ENCODE assay signal across 8 cellular contexts in the genomic region with DNA sequence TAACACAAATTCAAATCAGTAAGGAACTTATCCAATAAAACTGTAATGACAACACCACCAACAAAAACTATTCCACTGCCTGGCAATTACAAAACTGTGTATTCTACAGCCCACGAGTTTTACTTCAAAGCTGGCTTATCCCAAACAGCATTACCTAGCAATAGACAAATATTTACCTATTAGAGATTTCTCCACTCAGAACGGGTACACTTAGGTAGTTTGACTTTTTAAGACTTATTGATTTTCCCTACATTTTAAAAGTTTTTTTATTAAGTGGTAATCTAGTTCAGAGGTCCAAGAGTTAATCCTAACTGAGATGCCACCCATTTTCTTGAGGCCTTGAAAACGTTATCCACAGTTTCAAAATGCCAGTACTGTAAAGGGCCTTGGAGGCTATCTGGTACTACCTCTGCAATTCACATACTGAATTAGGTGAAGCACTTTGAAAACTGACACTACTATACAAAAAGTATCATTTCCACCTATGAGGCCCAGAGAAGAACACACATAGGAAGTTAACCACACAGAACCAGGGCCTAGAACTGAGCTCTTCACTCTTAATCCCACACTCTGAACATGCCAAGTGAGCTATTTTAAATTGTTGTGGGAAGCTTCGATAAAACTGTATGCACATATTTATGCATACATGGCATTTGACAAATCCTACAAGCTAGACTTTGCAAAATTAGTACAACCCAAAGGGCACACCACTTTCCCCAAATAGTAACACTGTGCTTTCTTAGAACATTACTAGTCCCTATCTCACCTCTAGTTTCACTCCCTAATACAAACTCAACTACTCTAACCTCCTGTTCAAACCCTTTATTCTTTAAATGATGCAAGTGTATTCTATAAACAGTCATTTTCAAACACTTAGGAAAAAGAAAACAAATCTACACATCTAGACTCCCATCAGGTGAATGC. TPM values are rescaled to one million over a fixed set of nuclear protein-coding genes. Genes with fewer than 3 reads are reported as not detected.
DNase-seq lines count a peak whose midpoint lies in the region; ATAC-seq, FAIRE-seq and TF ChIP-seq lines count a peak whose summit lies in the region.

No MANE protein-coding gene starts in this region.

- no peak overlapping the region for H2BK120ac ChIP-seq in neuronal stem cell (ENCODE audit: low read depth, low read length)

- TF ChIP-seq POLR2A in heart left ventricle (IDR thresholded peaks at IDR 0.05): no peak

- H3K27me3 ChIP-seq in heart left ventricle: no peaks in the 10 kb centered on the region
- H3K27me3 ChIP-seq in astrocyte (ENCODE audit: insufficient read depth, low read length): no peaks in the 10 kb centered on the region
- H3K27me3 ChIP-seq in WERI-Rb-1 (ENCODE audit: insufficient read depth, low read depth, severe bottlenecking): no peaks in the 10 kb centered on the region
- H3K27me3 ChIP-seq in neuronal stem cell (ENCODE audit: control insufficient read depth in 3 of 3, insufficient read depth in 3 of 3, low read depth in 1 of 3, low read length in 3 of 3): no peaks in the 10 kb centered on the region

- TF ChIP-seq CTCF in heart left ventricle (IDR thresholded peaks at IDR 0.05) (no peak), astrocyte (IDR thresholded peaks at IDR 0.05; ENCODE audit: insufficient read depth, low read depth, low read length) (no peak), WERI-Rb-1 (IDR thresholded peaks at IDR 0.05; ENCODE audit: low read depth, low read length) (no peak)

- no peaks in the 10 kb centered on the region for H3K9me3 ChIP-seq in heart left ventricle
- no peaks in the 10 kb centered on the region for H3K9me3 ChIP-seq in astrocyte (ENCODE audit: insufficient read depth, low read depth, low read length)
- H3K9me3 ChIP-seq in WERI-Rb-1 (ENCODE audit: severe bottlenecking): peaks cover 5% of the 10 kb centered on the region
- peaks cover 5 to 12% of the 10 kb centered on the region in 2 donors for H3K9me3 ChIP-seq in neuronal stem cell (replicated peaks in 1 of 2; ENCODE audit: control insufficient read depth in 2 of 2, insufficient read depth in 1 of 2, low read depth in 1 of 2, low read length in 2 of 2)

- H2BK12ac ChIP-seq in neuronal stem cell (ENCODE audit: low read length): no peak overlapping the region

- peaks cover 16% of the 10 kb centered on the region for H3K4me1 Mint-ChIP-seq in astrocyte (ENCODE audit: low read depth, unreplicated experiment)

- 38 to 44% (median 42%) methylated on average over 4 of the region's 4 CpGs for WGBS in heart left ventricle, 4 donors
- WGBS in urinary bladder: 20% methylated on average over 4 of the region's 4 CpGs
- WGBS in neuronal stem cell (ENCODE audit: extremely low coverage in 2 of 2, insufficient read length in 2 of 2, insufficient replicate concordance in 1 of 2), 2 donors: no CpG with 5 or more reads among the region's 4 CpGs

- no peaks in the 10 kb centered on the region for H3K36me3 Mint-ChIP-seq in astrocyte (ENCODE audit: low read depth, unreplicated experiment)

- H2AFZ ChIP-seq in astrocyte (ENCODE audit: low read depth, low read length): no peak overlapping the region
- no peak overlapping the region for H2AFZ ChIP-seq in neuronal stem cell (ENCODE audit: low read length)

- no peak overlapping the region for H2AK5ac ChIP-seq in neuronal stem cell (ENCODE audit: low read depth, low read length)

- peak overlapping the region in 10 of 12 donors; percentile 22 to 99 (median 97) for H3K27ac ChIP-seq in heart left ventricle
- no peak overlapping the region for H3K27ac ChIP-seq in astrocyte (ENCODE audit: low read depth, low read length)
- peak overlapping the region; percentile 50 for H3K27ac ChIP-seq in urinary bladder (ENCODE audit: low read depth)
- H3K27ac ChIP-seq in WERI-Rb-1: no peak overlapping the region
- H3K27ac ChIP-seq in neuronal stem cell (replicated peaks; ENCODE audit: low read length): no peak overlapping the region

- H2BK5ac ChIP-seq in neuronal stem cell (ENCODE audit: low read length): no peak overlapping the region

- no peak overlapping the region for H4K8ac ChIP-seq in neuronal stem cell (ENCODE audit: low read depth, low read length)

- peak overlapping the region; percentile 91 for H3K4me3 Mint-ChIP-seq in astrocyte (ENCODE audit: unreplicated experiment)

- H3K14ac ChIP-seq in neuronal stem cell (ENCODE audit: low read length): no peak overlapping the region

- no peak overlapping the region for H3K23ac ChIP-seq in neuronal stem cell (ENCODE audit: low read depth, low read length, poor library complexity)

- peak; percentile 9 for FAIRE-seq in astrocyte (lab: Jason Lieb, UNC)

- H3K79me2 ChIP-seq in astrocyte (ENCODE audit: insufficient read depth, low read length): peaks cover 43% of the 10 kb centered on the region

- H3K36me3 ChIP-seq in heart left ventricle: no peaks in the 10 kb centered on the region
- H3K36me3 ChIP-seq in astrocyte (ENCODE audit: insufficient read depth, low read length): no peaks in the 10 kb centered on the region
- H3K36me3 ChIP-seq in urinary bladder (ENCODE audit: insufficient read depth): no peaks in the 10 kb centered on the region
- no peaks in the 10 kb centered on the region for H3K36me3 ChIP-seq in WERI-Rb-1
- no peaks in the 10 kb centered on the region for H3K36me3 ChIP-seq in neuronal stem cell (replicated peaks in 1 of 2; ENCODE audit: control insufficient read depth in 2 of 2, insufficient read depth in 2 of 2, low read length in 2 of 2)

- no peaks in the 10 kb centered on the region for H3K79me1 ChIP-seq in neuronal stem cell (ENCODE audit: low read depth, low read length)

- no peaks in the 10 kb centered on the region for H3K27me3 Mint-ChIP-seq in astrocyte (ENCODE audit: low read depth, unreplicated experiment)

- no peaks in the 10 kb centered on the region for H3K9me3 Mint-ChIP-seq in astrocyte (ENCODE audit: unreplicated experiment)

- DNase-seq in heart left ventricle (no peak), cardiac septum (ENCODE audit: low spot score) (no peak), astrocyte (ENCODE audit: low read depth) (no peak), medulla oblongata (ENCODE audit: extremely low spot score) (peak; percentile 13), WERI-Rb-1 (no peak), DMS79 (lab: John Stamatoyannopoulos, UW) (no peak), neuronal stem cell (ENCODE audit: low spot score) (no peak)

- peaks cover 0 to 52% (median 41%) of the 10 kb centered on the region in 12 donors for H3K4me1 ChIP-seq in heart left ventricle
- H3K4me1 ChIP-seq in astrocyte (ENCODE audit: insufficient read depth, low read length): peaks cover 16% of the 10 kb centered on the region
- H3K4me1 ChIP-seq in urinary bladder (ENCODE audit: insufficient read depth): peaks cover 3% of the 10 kb centered on the region
- H3K4me1 ChIP-seq in neuronal stem cell (ENCODE audit: control insufficient read depth in 2 of 2, insufficient read depth in 1 of 2, low read depth in 1 of 2, low read length in 2 of 2): peaks cover 1 to 23% of the 10 kb centered on the region in 2 donors

- no peak overlapping the region for H3K18ac ChIP-seq in neuronal stem cell (ENCODE audit: low read length)

- no peak overlapping the region for H2BK15ac ChIP-seq in neuronal stem cell (ENCODE audit: low read length)

- ATAC-seq in heart left ventricle: no peak

- peak overlapping the region; percentile 90 for H3K9ac ChIP-seq in astrocyte (ENCODE audit: low read length)
- no peak overlapping the region for H3K9ac ChIP-seq in neuronal stem cell (ENCODE audit: low read depth, low read length, poor library complexity)

- H3K4me3 ChIP-seq in heart left ventricle (peak overlapping the region in 9 of 12 donors; percentile 8 to 97 (median 89)), astrocyte (ENCODE audit: insufficient read depth, low read depth, low read length) (peak overlapping the region; percentile 73), urinary bladder (ENCODE audit: low read depth, low read length) (peak overlapping the region; percentile 5), WERI-Rb-1 (ENCODE audit: low read depth, low read length) (no peak overlapping the region), neuronal stem cell (ENCODE audit: low read length in 2 of 2) (peak overlapping the region in 1 of 2 donors; percentile 85)

- no peak overlapping the region for H3K4ac ChIP-seq in neuronal stem cell (ENCODE audit: low read length)

- H3K4me2 ChIP-seq in astrocyte (ENCODE audit: low read length) (peak overlapping the region; percentile 94), neuronal stem cell (ENCODE audit: insufficient read depth, low read length, poor library complexity, severe bottlenecking) (no peak overlapping the region)

- H4K91ac ChIP-seq in neuronal stem cell (ENCODE audit: low read depth, low read length, poor library complexity): no peak overlapping the region

- peaks cover 9% of the 10 kb centered on the region for H4K20me1 ChIP-seq in astrocyte (ENCODE audit: insufficient read depth, low read length)

- H3K27ac Mint-ChIP-seq in astrocyte (ENCODE audit: unreplicated experiment): peak overlapping the region; percentile 2

- intact Hi-C loops in heart left ventricle (cut with DNase I): loop anchor here in 5 of 10 donors (2.0 to 10.0 kb wide), 5 partner anchors 65 to 1317 kb away; a partner anchor contains a TSS
- intact Hi-C loops in cardiac septum (cut with DNase I): loop anchor here (5.0 to 10.0 kb wide), 2 partner anchors 65 to 453 kb away; a partner anchor contains a TSS

RNA-seq across cellular contexts. Expression of a gene that starts 2.1 kb away (rescaled TPM):
- total RNA-seq in heart left ventricle: 10 to 100 TPM; 25.8 to 41.8 (median 37.2) TPM
- 10 to 100 TPM; 10.4 to 22.2 TPM for polyA plus RNA-seq in heart left ventricle
- 34.6 TPM for total RNA-seq in cardiac septum
- 20.7 and 24.5 TPM in 2 replicates for total RNA-seq in astrocyte
- total RNA-seq in urinary bladder: 63.2 TPM
- 54.5 TPM for polyA plus RNA-seq in urinary bladder
- polyA plus RNA-seq in neuronal stem cell (2013, experiment 1 of 2): 16.5 TPM
- polyA plus RNA-seq in neuronal stem cell (2013, experiment 2 of 2): 17.1 TPM

Comparison
In these comparisons a context has a peak if more than half of its experiments do, and no peak if none do; other contexts are left out.
1. H3K27ac ChIP-seq: peak in heart left ventricle (10 of 12) and urinary bladder (single experiment); none in astrocyte (single experiment), WERI-Rb-1 (single experiment) and neuronal stem cell (single experiment).